In genomic region chr12:120902846-120903381, GRCh38 we compare ENCODE assay signal across 8 cellular contexts. TPM values are rescaled to one million over a fixed set of nuclear protein-coding genes. Genes with fewer than 3 reads are reported as not detected.
DNase-seq lines count a peak whose midpoint lies in the region; ATAC-seq, FAIRE-seq and TF ChIP-seq lines count a peak whose summit lies in the region.

No MANE protein-coding gene starts in this region.

- no peaks in the 10 kb centered on the region for H3K9me3 ChIP-seq in heart right ventricle
- no peaks in the 10 kb centered on the region for H3K9me3 ChIP-seq in GM12878 (replicated peaks; ENCODE audit: control insufficient read depth, insufficient read depth, low read length)
- peaks cover 0 to 2% of the 10 kb centered on the region in 2 donors for H3K9me3 ChIP-seq in lung (ENCODE audit: control insufficient read depth in 2 of 2, insufficient read depth in 1 of 2, low read length in 1 of 2)

- ATAC-seq in heart right ventricle (peak in 1 of 8 donors; percentile 14), left ventricle myocardium superior (no peak), GM12878 (peak; percentile 9; the same call in 2 of the 3 replicates), lung (ENCODE audit: insufficient read depth, low FRiP score) (no peak), GM19328 (IDR thresholded peaks at IDR 0.05; ENCODE audit: unreplicated experiment) (no peak), HG03045 (IDR thresholded peaks at IDR 0.05; ENCODE audit: unreplicated experiment) (no peak)

- H3K36me3 ChIP-seq in heart right ventricle: peaks cover 0 to 14% (median 0%) of the 10 kb centered on the region in 9 donors
- H3K36me3 ChIP-seq in GM12878 (ENCODE audit: control insufficient read depth in 2 of 2, insufficient read depth in 2 of 2, low read length in 1 of 2): peaks cover 2 to 7% of the 10 kb centered on the region in 2 experiments; a peak in 2 of 4 replicates
- H3K36me3 ChIP-seq in lung (ENCODE audit: control insufficient read depth in 2 of 2, insufficient read depth in 2 of 2, low read length in 2 of 2): no peaks in the 10 kb centered on the region
- H3K36me3 ChIP-seq in urinary bladder (ENCODE audit: insufficient read depth): no peaks in the 10 kb centered on the region

- H3K4me1 ChIP-seq in heart right ventricle (peaks cover 0 to 52% (median 39%) of the 10 kb centered on the region in 9 donors), GM12878 (ENCODE audit: control insufficient read depth, insufficient read depth, low read length) (0 out of 2 replicates have a peak, but pooled peaks cover 3% of the 10 kb centered on the region), lung (ENCODE audit: control insufficient read depth in 2 of 2, insufficient read depth in 2 of 2, low read length in 2 of 2) (peaks cover 6 to 12% of the 10 kb centered on the region in 2 donors), urinary bladder (ENCODE audit: insufficient read depth) (peaks cover 3% of the 10 kb centered on the region)

- H3K27ac ChIP-seq in heart right ventricle: peak overlapping the region in 9 of 10 donors; percentile 80 to 94 (median 88)
- H3K27ac ChIP-seq in GM12878 (ENCODE audit: control insufficient read depth, insufficient read depth): peak overlapping the region; percentile 79
- H3K27ac ChIP-seq in lung (ENCODE audit: low read depth in 1 of 2, low read length in 1 of 2): peak overlapping the region in 1 of 2 donors; percentile 96
- no peak overlapping the region for H3K27ac ChIP-seq in urinary bladder (ENCODE audit: low read depth)

- peaks cover 58% of the 10 kb centered on the region for H3K79me2 ChIP-seq in GM12878 (ENCODE audit: control insufficient read depth, insufficient read depth, low read length)

- DNase-seq in heart right ventricle (no peak), left ventricle myocardium superior (no peak), GM12878 (ENCODE audit: low read depth, low spot score) (no peak), lung (ENCODE audit: low spot score) (no peak), KBM-7 (no peak)

- H3K27me3 ChIP-seq in heart right ventricle (no peaks in the 10 kb centered on the region), GM12878 (replicated peaks in 1 of 2; ENCODE audit: control insufficient read depth in 2 of 2, insufficient read depth in 2 of 2, low read length in 1 of 2) (no peaks in the 10 kb centered on the region), lung (ENCODE audit: control insufficient read depth, insufficient read depth) (no peaks in the 10 kb centered on the region)

- peak overlapping the region; percentile 39 for H2AFZ ChIP-seq in GM12878 (ENCODE audit: control insufficient read depth, low read depth, low read length)

- no peak for TF ChIP-seq POLR2A in GM12878 (IDR thresholded peaks at IDR 0.05; ENCODE audit: low read depth, low read length)

- no TSS peak for BruUV-seq in GM12878 (replicated peaks; lab: Mats Ljungman, UMichigan)

- H3K4me3 ChIP-seq in heart right ventricle (peak overlapping the region; percentile 82 to 98 (median 92)), GM12878 (peak overlapping the region; percentile 91), lung (peak overlapping the region; percentile 97), urinary bladder (ENCODE audit: low read depth, low read length) (peak overlapping the region; percentile 97)

- RAD21 ChIA-PET in GM12878 (lab: Charles Lee; ENCODE audit: unreplicated experiment): interaction anchor here (0.7 to 3.0 kb wide), 17 partner anchors 12 to 322 kb away, joined by 3 to 19 read pairs (median 5); partner anchors contain the start of gene POP5

- SMC1A ChIA-PET in GM12878 (lab: Charles Lee; ENCODE audit: uncharacterized antibody, unreplicated experiment): interaction anchor here (0.8 to 5.3 kb wide), 23 partner anchors 11 to 255 kb away, joined by 3 to 38 read pairs (median 5); no protein-coding TSS in a partner anchor

- WGBS in heart right ventricle, 2 donors: 6 to 9% methylated on average over 15 of the region's 15 CpGs
- WGBS in GM12878 (ENCODE audit: insufficient coverage, insufficient replicate concordance, low lambda C conversion rate, missing lambda C conversion rate): 5% methylated on average over 15 of the region's 15 CpGs
- WGBS in lung, 2 donors: 3 to 4% methylated on average over 15 of the region's 15 CpGs
- WGBS in urinary bladder: 7% methylated on average over 15 of the region's 15 CpGs

- in situ Hi-C loops in GM12878 (cut with MboI): no loop called here
- in situ Hi-C loops in KBM-7 (cut with MboI; ENCODE audit: low pct_unique_long_range_greater_than_20kb, low sequenced_read_pairs): no loop called here

- peak overlapping the region; percentile 66 for H3K9ac ChIP-seq in GM12878 (ENCODE audit: control insufficient read depth, insufficient read depth, low read length)

- H3K4me2 ChIP-seq in GM12878 (ENCODE audit: control insufficient read depth, insufficient read depth): peak overlapping the region; percentile 53

- CTCF ChIA-PET in GM12878 (lab: Yijun Ruan, JAX): interaction anchor here (0.6 to 4.6 kb wide), 8 partner anchors 9 to 254 kb away, joined by 3 to 22 read pairs (median 6); no protein-coding TSS in a partner anchor

- no peak for TF ChIP-seq RAD21 in GM12878 (IDR thresholded peaks at IDR 0.05; ENCODE audit: insufficient read depth, low read depth, low read length)

- no peaks in the 10 kb centered on the region for H4K20me1 ChIP-seq in GM12878 (ENCODE audit: control insufficient read depth, insufficient read depth)

- TF ChIP-seq CTCF in heart right ventricle (IDR thresholded peaks at IDR 0.05) (no peak), GM12878 (IDR thresholded peaks at IDR 0.05 in 2 of 3, conservative IDR thresholded peaks at IDR 0.05 in 1 of 3; ENCODE audit: control insufficient read depth in 2 of 3, extremely low read depth in 1 of 3, insufficient read depth in 1 of 3, low read depth in 3 of 3, low read length in 3 of 3) (no peak), lung (IDR thresholded peaks at IDR 0.05; ENCODE audit: control extremely low read depth, extremely low read depth) (no peak)

- intact Hi-C loops in heart right ventricle (cut with DNase I) (loop anchor here in 4 of 10 donors (2.0 to 10.0 kb wide), 6 partner anchors 46 to 178 kb away; partner anchors contain the start of gene ACADS (in 1 of the 4)), left ventricle myocardium superior (cut with micrococcal nuclease) (loop anchor here (10.0 kb wide), 1 partner anchor 128 kb away; no protein-coding TSS in a partner anchor), GM12878 (cut with micrococcal nuclease; ENCODE audit: unreplicated experiment) (loop anchor here (2.0 to 5.0 kb wide), 4 partner anchors 51 to 321 kb away; partner anchors contain the start of gene POP5)

- POLR2A ChIA-PET in GM12878 (lab: Charles Lee): interaction anchor here (0.5 to 2.3 kb wide), 9 partner anchors 10 to 612 kb away, joined by 3 to 13 read pairs (median 3); no protein-coding TSS in a partner anchor

- no peak for FAIRE-seq in GM12878 (lab: Jason Lieb, UNC)

- TF ChIP-seq EP300 in GM12878 (IDR thresholded peaks at IDR 0.05; ENCODE audit: borderline replicate concordance in 1 of 2, control insufficient read depth in 1 of 2, low read depth in 2 of 2, low read length in 2 of 2): no peak

TF ChIP-seq in GM12878, 131 proteins besides CTCF, POLR2A, EP300 and RAD21:
- TF ChIP-seq KDM1A (IDR thresholded peaks at IDR 0.05; ENCODE audit: borderline replicate concordance) (no peak), WRNIP1 (IDR thresholded peaks at IDR 0.05; ENCODE audit: borderline replicate concordance, low read depth, low read length) (0 out of 2 replicates have a peak, but pooled peaks have one; percentile 32), MLLT1 (IDR thresholded peaks at IDR 0.05) (0 out of 2 replicates have a peak, but pooled peaks have one; percentile 9)

RNA-seq across cellular contexts. Expression of gene SPPL3, which starts 1.2 kb away (rescaled TPM):
- total RNA-seq in heart right ventricle: 10 to 100 TPM; 26.6 to 45.0 (median 36.2) TPM
- 10 to 100 TPM in 1 of 2 donors, 1 to 10 TPM in 1; 9.7 to 12.3 TPM for polyA plus RNA-seq in heart right ventricle
- total RNA-seq in left ventricle myocardium superior: 34.6 TPM
- 42.1 and 48.7 TPM in 2 replicates for total RNA-seq in GM12878 (2013; cell fraction: nucleolus; rRNA removed)
- 6.8 and 6.9 TPM in 2 replicates for total RNA-seq in GM12878 (2014; rRNA removed)
- total RNA-seq in GM12878 (2014; rRNA removed; fragmentation: Illumina TruSeq; extraction: Trizol): 8.3 and 10.1 TPM in 2 replicates
- total RNA-seq in GM12878 (2021): 33.0 and 38.2 TPM in 2 replicates
- polyA plus RNA-seq in GM12878 (2011; ENCODE audit: low read depth): 7.3 TPM
- 20.3 and 20.4 TPM in 2 replicates for polyA plus RNA-seq in GM12878 (2011; rRNA removed)
- polyA plus RNA-seq in GM12878 (2011; cell fraction: cytosol; rRNA removed): 16.1 and 19.6 TPM in 2 replicates
- 17.6 and 23.0 TPM in 2 replicates for polyA plus RNA-seq in GM12878 (2011; cell fraction: nucleus; rRNA removed)
- 13.7 and 22.4 TPM in 2 replicates for polyA plus RNA-seq in GM12878 (2012)
- 45.5 and 48.7 TPM in 2 replicates for polyA plus RNA-seq in GM12878 (2014; fragmentation: Illumina TruSeq; extraction: Trizol)
- 1 to 10 TPM; 5.7 to 8.3 TPM for polyA plus RNA-seq in GM12878 (2014; fragmentation: Nextera tagmentation; extraction: Ambion mirVana)
- polyA plus RNA-seq in GM12878 (2014; rRNA removed): 11.7 and 15.2 TPM in 2 replicates
- polyA plus RNA-seq in GM12878 (2016; fragmentation: Nextera tagmentation; extraction: Ambion mirVana): 10 to 100 TPM in 1 of 2 experiments, 1 to 10 TPM in 1; 4.3 to 18.3 TPM
- polyA minus RNA-seq in GM12878 (2011; rRNA and poly(A)+ RNA removed): 39.9 and 55.2 TPM in 2 replicates
- 19.5 and 23.7 TPM in 2 replicates for polyA minus RNA-seq in GM12878 (2011; cell fraction: cytosol; rRNA and poly(A)+ RNA removed)
- polyA minus RNA-seq in GM12878 (2011; cell fraction: nucleus; rRNA and poly(A)+ RNA removed): 13.8 and 20.2 TPM in 2 replicates
- total RNA-seq in lung: 10 to 100 TPM; 39.3 to 52.3 TPM
- polyA plus RNA-seq in lung: 10 to 100 TPM; 14.2 to 19.8 TPM
- total RNA-seq in urinary bladder: 40.4 TPM
- 30.5 TPM for polyA plus RNA-seq in urinary bladder
